ENCODE assay signal across 40 cellular contexts in the genomic region with DNA sequence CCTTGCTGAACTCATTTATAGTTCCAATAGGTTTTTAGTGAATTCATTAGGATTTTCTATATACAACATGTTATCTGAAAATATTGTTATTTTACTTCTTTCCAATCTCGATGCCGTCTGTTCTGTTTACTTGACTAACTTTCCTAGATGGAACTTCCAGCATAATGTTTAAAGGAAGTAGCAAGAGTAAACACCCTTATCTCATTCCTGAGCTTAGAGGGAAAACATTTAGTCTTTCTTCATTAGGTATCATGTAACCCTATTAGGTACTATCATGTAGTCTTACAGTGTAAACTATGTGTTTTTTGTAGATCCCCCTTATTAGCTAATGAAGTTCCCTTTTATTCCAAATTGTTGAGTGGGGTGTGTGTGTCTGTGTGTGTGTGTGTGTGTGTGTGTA. TPM values are rescaled to one million over a fixed set of nuclear protein-coding genes. Genes with fewer than 3 reads are reported as not detected.
"Had no signal": no experiment of that assay in that cellular context is flagged by ENCODE, and none has a peak within 500 bp of the region (broad histone marks: within the 10 kb centered on the region; RNA-seq: fewer than 3 reads in every experiment).

No MANE protein-coding gene starts in this region.

- H2AFZ ChIP-seq: PC-9 had no signal

- DNase-seq: activated B cell treated with CpG ODN at 0.5 μM for 24 hours; activated CD4-positive, alpha-beta memory T cell treated with anti-CD3 and anti-CD28 coated beads for 36 hours; activated CD4-positive, alpha-beta T cell treated with anti-CD3 and anti-CD28 coated beads for 4 hours; activated CD4-positive, alpha-beta T cell treated with anti-CD3 and anti-CD28 coated beads, Interleukin-2, amount 50 U/mL, for 1 hour; activated CD4-positive, CD25-positive, alpha-beta regulatory T cell treated with anti-CD3 and anti-CD28 coated beads, Interleukin-2, amount 50 U/mL, for 72 hours; activated CD8-positive, alpha-beta memory T cell treated with anti-CD3 and anti-CD28 coated beads, Interleukin-2, amount 50 U/mL, for 4 hours; activated gamma-delta T cell treated with Interleukin-2 at 50 U/mL for 16 hours; activated naive CD4-positive, alpha-beta T cell treated with anti-CD3 and anti-CD28 coated beads for 36 hours; activated T-cell treated with anti-CD3 and anti-CD28 coated beads for 4 hours; activated T-cell treated with anti-CD3 and anti-CD28 coated beads, Interleukin-2, amount 50 U/mL, for 4 hours; adrenal gland; anterior cingulate cortex; caudate nucleus; cerebellar nuclear complex; NCI-H1048; NCI-H1105 treated with DMSO at 0.1 percent for 48 hours; NCI-H1436 treated with DMSO at 0.1 percent for 48 hours; NCI-H1694 treated with DMSO at 0.1 percent for 48 hours; NCI-H2029; NCI-H2107; NCI-H2171; NCI-H510A; NCI-H526; NCI-H748 treated with DMSO at 0.1 percent for 48 hours; NK-92 treated with Interleukin-12 subunit alpha and Interleukin-12 subunit beta, amount 100 ng/mL, for 24 hours; PC-9; SW 1271; T-helper 1 cell; T-helper 2 cell; T-helper 9 cell had no signal

- H3K27ac ChIP-seq: adrenal gland, KMS-11, PC-9, RWPE1, VCaP had no signal

- H3K9ac ChIP-seq: KMS-11 had no signal

- FAIRE-seq: bronchial epithelial cell had no signal

- H3K4me2 ChIP-seq: KMS-11, PC-9 had no signal

- H3K4me3 ChIP-seq: adrenal gland, PC-9 had no signal

- H3K27me3 ChIP-seq: adrenal gland had no signal

- H3K36me3 ChIP-seq: adrenal gland had no signal

- ATAC-seq: activated naive CD4-positive, alpha-beta T cell treated with anti-CD3 and anti-CD28 coated beads, Interleukin-2, amount 50 U/mL, for 72 hours; activated T-cell treated with anti-CD3 and anti-CD28 coated beads, Interleukin-2, amount 50 U/mL, for 4 hours; Right ventricle myocardium inferior had no signal

- H3K9me3 ChIP-seq: adrenal gland had no signal

RNA-seq across cellular contexts. Expression of a gene that starts 22.5 kb away (rescaled TPM):
- total RNA-seq: activated B cell treated with CpG ODN at 0.5 μM for 24 hours; activated CD4-positive, alpha-beta memory T cell treated with anti-CD3 and anti-CD28 coated beads for 36 hours; activated naive CD4-positive, alpha-beta T cell treated with anti-CD3 and anti-CD28 coated beads for 36 hours; activated naive CD4-positive, alpha-beta T cell treated with anti-CD3 and anti-CD28 coated beads, Interleukin-2, amount 50 U/mL, for 72 hours; activated T-cell treated with anti-CD3 and anti-CD28 coated beads, Interleukin-2, amount 50 U/mL, for 4 hours; activated T-helper 1 cell treated with anti-CD3 and anti-CD28 coated beads, Interleukin-12 subunit alpha, Interleukin-12 subunit beta, Interleukin-2, Interleukin-4 antibody, amounts not matched to agents 30 ng/mL and 10 ng/mL and 1 ng/mL, durations not matched to agents 14 hours and 24 hours and 36 hours; adrenal gland; bronchial epithelial cell; LHCN-M2; M059J; OCI-LY7; PC-9; Right ventricle myocardium inferior had no signal
- polyA plus RNA-seq: adrenal gland had no signal
